In the genomic region with DNA sequence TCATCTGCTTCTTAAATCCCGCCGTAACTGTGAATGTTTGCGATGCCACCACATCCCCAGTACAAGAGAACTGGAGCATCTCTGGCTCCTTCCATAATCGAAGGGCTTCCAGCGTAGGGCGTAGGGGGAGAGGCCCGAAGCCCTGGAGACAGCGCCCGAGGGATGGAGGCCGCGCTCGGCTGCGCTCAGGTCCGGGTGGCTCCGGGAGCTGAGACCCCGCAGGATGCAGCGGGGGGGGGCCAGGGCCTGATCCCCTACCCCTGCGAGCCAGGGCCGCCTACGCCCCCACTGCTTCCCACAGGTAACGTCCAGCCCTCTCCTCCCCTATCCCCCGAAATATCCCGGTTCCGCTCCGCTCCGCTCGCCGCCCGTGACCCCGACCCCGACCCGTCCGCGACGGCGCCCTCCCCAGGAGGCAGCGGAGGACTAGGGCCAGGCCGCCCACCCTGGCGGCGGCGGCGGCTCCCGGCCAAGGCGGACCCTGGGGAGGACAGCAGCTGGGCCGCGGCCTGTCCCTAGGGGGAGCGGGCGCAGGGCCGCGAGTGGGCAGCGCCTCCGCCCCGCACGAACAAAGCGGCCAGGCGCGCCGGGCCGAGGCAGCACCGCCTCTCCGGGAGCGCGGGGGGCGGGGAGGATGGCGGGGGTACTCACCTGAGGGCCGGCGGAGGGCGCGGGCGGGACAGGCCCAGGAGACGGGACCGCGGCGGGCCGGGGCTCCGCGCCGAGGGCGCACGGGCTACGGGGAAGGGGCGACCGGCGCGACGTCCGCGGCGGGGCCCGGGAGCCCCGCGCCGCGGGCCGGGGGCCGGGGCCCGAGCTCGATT, we compare ENCODE assay signal across 8 cellular contexts. TPM values are rescaled to one million over a fixed set of nuclear protein-coding genes. Genes with fewer than 3 reads are reported as not detected.
DNase-seq lines count a peak whose midpoint lies in the region; ATAC-seq and TF ChIP-seq lines count a peak whose summit lies in the region.

No MANE protein-coding gene starts in this region.

- no peak overlapping the region for H4K5ac ChIP-seq in H9 (ENCODE audit: insufficient read length, low read depth, low read length)

- no peaks in the 10 kb centered on the region for H4K20me1 ChIP-seq in H9 (ENCODE audit: control insufficient read depth, insufficient read depth, insufficient read length)

- H3K27me3 Mint-ChIP-seq in CD4-positive, alpha-beta memory T cell: peaks cover 19 to 28% of the 10 kb centered on the region in 2 donors
- H3K27me3 Mint-ChIP-seq in H9 (ENCODE audit: low read depth) (no peaks in the 10 kb centered on the region), immature natural killer cell (ENCODE audit: low read depth in 3 of 3) (peaks cover 11 to 16% (median 12%) of the 10 kb centered on the region in 3 donors)

- TF ChIP-seq CTCF in H9 (conservative IDR thresholded peaks at IDR 0.05) (peak; percentile 31; the same call in 2 of the 3 replicates), breast epithelium (IDR thresholded peaks at IDR 0.05) (no peak)

- ATAC-seq in sciatic nerve: peak; percentile 4

- H2BK15ac ChIP-seq in H9 (ENCODE audit: low read depth, low read length): no peak overlapping the region

- no peaks in the 10 kb centered on the region for H3K36me3 Mint-ChIP-seq in CD4-positive, alpha-beta memory T cell
- peaks cover 0 to 15% (median 5%) of the 10 kb centered on the region in 3 experiments; a peak in 5 of 7 replicates for H3K36me3 Mint-ChIP-seq in H9 (ENCODE audit: insufficient read depth in 1 of 3, low read depth in 3 of 3)
- peaks cover 0 to 4% (median 0%) of the 10 kb centered on the region in 3 donors for H3K36me3 Mint-ChIP-seq in immature natural killer cell

- peak overlapping the region; percentile 84 for H3K4me2 ChIP-seq in H9 (ENCODE audit: insufficient read depth, insufficient read length, low read length)

- no peak overlapping the region for H2AFZ ChIP-seq in H9 (ENCODE audit: low read length)

- intact Hi-C loops in CD4-positive, alpha-beta memory T cell (cut with micrococcal nuclease): no loop called here
- intact Hi-C loops in breast epithelium (cut with DNase I; ENCODE audit: low total_unique reads): no loop called here
- intact Hi-C loops in sciatic nerve (cut with DNase I): loop anchor here (5.0 kb wide), 1 partner anchor 213 kb away; no protein-coding TSS in a partner anchor

- peak in 1 of 5 donors; percentile 34 for DNase-seq in CD4-positive, alpha-beta memory T cell
- DNase-seq in H9 (peak; percentile 55), NCI-H510A (lab: John Stamatoyannopoulos, UW) (peak; percentile 22), breast epithelium (ENCODE audit: low spot score in 2 of 2) (peak in 1 of 2 donors; percentile 20), sciatic nerve (ENCODE audit: low spot score) (peak; percentile 65), immature natural killer cell (no peak), NCI-H2196 treated with DMSO at 0.1 percent for 48 hours (lab: John Stamatoyannopoulos, UW; ENCODE audit: unreplicated experiment) (no peak)

- H3K4me3 ChIP-seq in CD4-positive, alpha-beta memory T cell (ENCODE audit: low read length in 2 of 2): no peak overlapping the region
- H3K4me3 ChIP-seq in breast epithelium (peak overlapping the region; percentile 93 to 98 (median 97)), iPS-18c (ENCODE audit: insufficient read depth, low read depth, low read length) (peak overlapping the region; percentile 90)

- H3K79me1 ChIP-seq in H9 (ENCODE audit: insufficient read depth, low read depth, low read length, poor library complexity, severe bottlenecking): no peaks in the 10 kb centered on the region

- peaks cover 7% of the 10 kb centered on the region for H3K4me1 ChIP-seq in CD4-positive, alpha-beta memory T cell (ENCODE audit: insufficient read depth, low read length)
- H3K4me1 ChIP-seq in H9 (ENCODE audit: insufficient read depth, low read length) (no peaks in the 10 kb centered on the region), breast epithelium (no peaks in the 10 kb centered on the region)

- H3K27ac ChIP-seq in CD4-positive, alpha-beta memory T cell (ENCODE audit: low read depth, low read length): no peak overlapping the region
- H3K27ac ChIP-seq in H9 (ENCODE audit: insufficient read length, low read depth, low read length) (no peak overlapping the region), breast epithelium (peak overlapping the region; percentile 96 to 100)

- H3K9ac ChIP-seq in H9 (ENCODE audit: extremely low read depth, insufficient read length, low read length): peak overlapping the region; percentile 55

- peaks cover 12% of the 10 kb centered on the region for H3K23me2 ChIP-seq in H9 (ENCODE audit: insufficient read length, low read depth, low read length, poor library complexity, severe bottlenecking)

- CTCF ChIA-PET in CD4-positive, alpha-beta memory T cell (lab: Charles Lee; ENCODE audit: partially characterized antibody): no interaction called here

- H3K79me2 ChIP-seq in H9 (ENCODE audit: insufficient read depth, low read length): peaks cover 11% of the 10 kb centered on the region; the same call in 1 of the 2 replicates

- TF ChIP-seq POLR2A in breast epithelium (IDR thresholded peaks at IDR 0.05): no peak

- peak overlapping the region; percentile 69 for H3K14ac ChIP-seq in H9 (ENCODE audit: insufficient read depth, low read length)

- no peak overlapping the region for H2BK12ac ChIP-seq in H9 (ENCODE audit: insufficient read length, low read depth, low read length)

- H3K4me3 Mint-ChIP-seq in CD4-positive, alpha-beta memory T cell: peak overlapping the region; percentile 28 to 78 (median 55)
- peak overlapping the region; percentile 94 to 98 for H3K4me3 Mint-ChIP-seq in H9
- peak overlapping the region in 1 of 5 donors; percentile 44 for H3K4me3 Mint-ChIP-seq in immature natural killer cell

- POLR2A ChIA-PET in CD4-positive, alpha-beta memory T cell (lab: Charles Lee; ENCODE audit: partially characterized antibody): no interaction called here

- H2BK5ac ChIP-seq in H9 (ENCODE audit: insufficient read length, low read length): no peak overlapping the region

- no peak overlapping the region for H3T11ph ChIP-seq in H9 (ENCODE audit: low read length)

- H3K27me3 ChIP-seq in CD4-positive, alpha-beta memory T cell (ENCODE audit: insufficient read depth, low read length): peaks cover 11% of the 10 kb centered on the region
- H3K27me3 ChIP-seq in H9 (ENCODE audit: insufficient read depth, low read length): no peaks in the 10 kb centered on the region
- H3K27me3 ChIP-seq in breast epithelium: no peaks in the 10 kb centered on the region

- H3K36me3 ChIP-seq in CD4-positive, alpha-beta memory T cell (ENCODE audit: insufficient read depth, low read length): no peaks in the 10 kb centered on the region
- H3K36me3 ChIP-seq in breast epithelium: no peaks in the 10 kb centered on the region

- H2BK120ac ChIP-seq in H9 (ENCODE audit: low read depth, low read length, poor library complexity, severe bottlenecking): no peak overlapping the region

- no peak overlapping the region for H4K91ac ChIP-seq in H9 (ENCODE audit: insufficient read length, low read depth, low read length)

- H2BK20ac ChIP-seq in H9 (ENCODE audit: low read depth, low read length, poor library complexity, severe bottlenecking): no peak overlapping the region

- no peak overlapping the region for H2AK5ac ChIP-seq in H9 (ENCODE audit: insufficient read length, low read length)

- no peak overlapping the region for H4K8ac ChIP-seq in H9 (replicated peaks; ENCODE audit: insufficient read length, low read depth, low read length)

- H3K27ac Mint-ChIP-seq in CD4-positive, alpha-beta memory T cell: no peak overlapping the region
- peak overlapping the region in 2 of 3 experiments; percentile 6 to 44; a peak in 2 of 7 replicates for H3K27ac Mint-ChIP-seq in H9
- no peak overlapping the region for H3K27ac Mint-ChIP-seq in immature natural killer cell

- H3K4me1 Mint-ChIP-seq in CD4-positive, alpha-beta memory T cell: peaks cover 8 to 18% (median 15%) of the 10 kb centered on the region in 4 donors
- H3K4me1 Mint-ChIP-seq in H9 (peaks cover 22 to 41% of the 10 kb centered on the region in 2 experiments), immature natural killer cell (no peaks in the 10 kb centered on the region)

- H3K4ac ChIP-seq in H9 (ENCODE audit: low read depth, low read length): no peak overlapping the region

- H3K9me3 ChIP-seq in CD4-positive, alpha-beta memory T cell (ENCODE audit: control insufficient read depth in 1 of 2, low read length in 2 of 2): no peaks in the 10 kb centered on the region
- H3K9me3 ChIP-seq in H9 (ENCODE audit: control insufficient read depth, low read depth, low read length) (no peaks in the 10 kb centered on the region), breast epithelium (no peaks in the 10 kb centered on the region), iPS-18c (ENCODE audit: control insufficient read depth, insufficient read depth, low read length) (no peaks in the 10 kb centered on the region)

- H3K23ac ChIP-seq in H9 (ENCODE audit: insufficient read length, low read depth, low read length): no peak overlapping the region

- peak overlapping the region; percentile 37 for H3K18ac ChIP-seq in H9 (ENCODE audit: insufficient read length, low read depth, low read length)

- no CpG with 5 or more reads among the region's 98 CpGs for WGBS in H9 (ENCODE audit: extremely low coverage, insufficient read length, low lambda C conversion rate)

- H3K56ac ChIP-seq in H9 (ENCODE audit: insufficient read length, low read depth, low read length): no peak overlapping the region

- H3K9me3 Mint-ChIP-seq in CD4-positive, alpha-beta memory T cell: peaks cover 0 to 4% (median 0%) of the 10 kb centered on the region in 8 donors
- H3K9me3 Mint-ChIP-seq in H9 (peaks cover 0 to 3% of the 10 kb centered on the region in 2 experiments; a peak in 1 of 5 replicates), immature natural killer cell (peaks cover 3 to 30% (median 10%) of the 10 kb centered on the region in 6 donors)

RNA-seq across cellular contexts. Expression of a gene that starts 0.7 kb away (rescaled TPM):
- total RNA-seq in CD4-positive, alpha-beta memory T cell: 1 to 10 TPM; 2.1 to 2.7 TPM
- polyA plus RNA-seq in CD4-positive, alpha-beta memory T cell: 1 to 10 TPM in 1 of 2 donors, not detected in 1; 1.2 TPM
- total RNA-seq in H9 (2021): 54.6 and 56.7 TPM in 2 replicates
- total RNA-seq in breast epithelium: 100 to 1,000 TPM; 119 to 156 (median 125) TPM
- 139 TPM for total RNA-seq in sciatic nerve
- polyA plus RNA-seq in immature natural killer cell: under 1 TPM in 1 of 3 donors, not detected in 2; 0.02 TPM

Comparison
In these comparisons a context has a peak if more than half of its experiments do, and no peak if none do; other contexts are left out.
1. DNase-seq: peak in H9 (single experiment), NCI-H510A (single experiment) and sciatic nerve (single experiment); none in immature natural killer cell (0 of 3) and NCI-H2196 treated with DMSO at 0.1 percent for 48 hours (single experiment).
2. H3K27ac ChIP-seq: peak in breast epithelium (2 of 2); none in CD4-positive, alpha-beta memory T cell (single experiment) and H9 (single experiment).
3. H3K4me3 ChIP-seq: peak in breast epithelium (3 of 3) and iPS-18c (single experiment); none in CD4-positive, alpha-beta memory T cell (0 of 2).
4. H3K27ac Mint-ChIP-seq: peak in H9 (2 of 3); none in CD4-positive, alpha-beta memory T cell (0 of 7) and immature natural killer cell (0 of 6).
5. RNA of a gene that starts 0.7 kb away (total RNA-seq): 139 TPM in sciatic nerve (single experiment), 119 to 156 TPM in breast epithelium and 54.6 to 56.7 TPM in H9; 2.1 to 2.7 TPM in CD4-positive, alpha-beta memory T cell; every median in the first group is over 10 times any median in the second.